In the genomic region with DNA sequence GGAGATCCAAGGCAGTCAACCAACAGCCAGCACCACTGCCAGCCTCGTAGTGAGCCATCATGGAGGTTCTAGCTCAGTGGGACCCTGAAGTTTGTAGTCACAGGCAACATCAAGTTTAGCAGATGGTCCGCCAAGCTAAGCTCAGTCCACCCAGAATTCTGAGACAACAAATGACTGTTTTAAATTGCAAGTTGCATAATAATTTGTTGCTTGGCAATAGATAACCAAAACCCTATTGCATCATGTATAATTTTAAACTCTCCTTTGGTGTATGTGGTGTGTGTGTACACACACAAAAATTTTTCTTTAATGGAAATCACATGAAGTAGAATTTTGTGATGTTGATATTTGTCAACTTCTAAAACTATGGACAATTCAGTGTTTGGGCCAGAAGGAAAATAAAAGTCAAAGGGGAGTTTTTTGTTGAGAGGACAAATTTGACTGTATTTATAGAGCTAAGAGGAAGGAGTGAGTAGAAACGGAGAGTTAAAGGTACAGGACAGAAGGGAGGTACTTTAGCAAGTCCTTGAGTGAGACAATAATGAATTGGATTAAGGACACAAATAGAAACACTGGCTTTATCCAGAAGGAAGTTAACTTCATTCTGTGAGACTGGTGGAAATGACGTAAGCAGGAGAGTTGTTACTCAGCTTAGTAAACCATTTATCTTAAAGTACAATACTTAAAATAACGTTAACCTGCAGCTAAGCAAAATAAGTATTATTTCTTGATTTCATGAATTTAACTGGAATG, we compare ENCODE assay signal across 1 cellular context.
TF ChIP-seq lines count a peak whose summit lies in the region.

No MANE protein-coding gene starts in this region.

TF ChIP-seq in IMR-90, 13 proteins besides CTCF, POLR2A, EP300 and RAD21 (continued from another document):
- TF ChIP-seq, protein P1, sequence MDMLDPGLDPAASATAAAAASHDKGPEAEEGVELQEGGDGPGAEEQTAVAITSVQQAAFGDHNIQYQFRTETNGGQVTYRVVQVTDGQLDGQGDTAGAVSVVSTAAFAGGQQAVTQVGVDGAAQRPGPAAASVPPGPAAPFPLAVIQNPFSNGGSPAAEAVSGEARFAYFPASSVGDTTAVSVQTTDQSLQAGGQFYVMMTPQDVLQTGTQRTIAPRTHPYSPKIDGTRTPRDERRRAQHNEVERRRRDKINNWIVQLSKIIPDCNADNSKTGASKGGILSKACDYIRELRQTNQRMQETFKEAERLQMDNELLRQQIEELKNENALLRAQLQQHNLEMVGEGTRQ (IDR thresholded peaks at IDR 0.05; ENCODE audit: low read depth, low read length) = no peak
